ENCODE assay signal across 1 cellular context in the genomic region with DNA sequence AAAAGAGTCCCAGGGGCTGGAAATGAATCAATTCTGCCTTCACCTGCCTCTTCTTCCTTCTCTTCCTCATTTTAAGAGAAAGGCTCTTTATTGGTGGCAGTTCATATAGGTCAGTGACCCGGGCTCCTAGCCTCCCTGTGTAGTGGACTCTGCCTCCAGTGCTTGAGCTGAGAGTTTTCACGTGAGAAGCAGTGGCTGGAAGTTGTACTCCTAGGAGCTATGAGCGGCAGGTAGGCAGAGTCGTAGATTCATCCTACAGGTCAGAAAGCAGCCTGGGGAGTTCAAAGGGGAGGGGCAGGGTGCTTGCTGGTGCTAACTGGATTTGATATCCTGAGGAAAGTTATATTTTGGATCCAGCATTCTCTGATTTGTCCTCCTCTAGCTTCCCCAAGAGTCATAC.
TF ChIP-seq lines count a peak whose summit lies in the region.

No MANE protein-coding gene starts in this region.

TF ChIP-seq in HepG2, 621 proteins besides CTCF, POLR2A, EP300 and RAD21 (continued from another document):
- TF ChIP-seq, protein P1, sequence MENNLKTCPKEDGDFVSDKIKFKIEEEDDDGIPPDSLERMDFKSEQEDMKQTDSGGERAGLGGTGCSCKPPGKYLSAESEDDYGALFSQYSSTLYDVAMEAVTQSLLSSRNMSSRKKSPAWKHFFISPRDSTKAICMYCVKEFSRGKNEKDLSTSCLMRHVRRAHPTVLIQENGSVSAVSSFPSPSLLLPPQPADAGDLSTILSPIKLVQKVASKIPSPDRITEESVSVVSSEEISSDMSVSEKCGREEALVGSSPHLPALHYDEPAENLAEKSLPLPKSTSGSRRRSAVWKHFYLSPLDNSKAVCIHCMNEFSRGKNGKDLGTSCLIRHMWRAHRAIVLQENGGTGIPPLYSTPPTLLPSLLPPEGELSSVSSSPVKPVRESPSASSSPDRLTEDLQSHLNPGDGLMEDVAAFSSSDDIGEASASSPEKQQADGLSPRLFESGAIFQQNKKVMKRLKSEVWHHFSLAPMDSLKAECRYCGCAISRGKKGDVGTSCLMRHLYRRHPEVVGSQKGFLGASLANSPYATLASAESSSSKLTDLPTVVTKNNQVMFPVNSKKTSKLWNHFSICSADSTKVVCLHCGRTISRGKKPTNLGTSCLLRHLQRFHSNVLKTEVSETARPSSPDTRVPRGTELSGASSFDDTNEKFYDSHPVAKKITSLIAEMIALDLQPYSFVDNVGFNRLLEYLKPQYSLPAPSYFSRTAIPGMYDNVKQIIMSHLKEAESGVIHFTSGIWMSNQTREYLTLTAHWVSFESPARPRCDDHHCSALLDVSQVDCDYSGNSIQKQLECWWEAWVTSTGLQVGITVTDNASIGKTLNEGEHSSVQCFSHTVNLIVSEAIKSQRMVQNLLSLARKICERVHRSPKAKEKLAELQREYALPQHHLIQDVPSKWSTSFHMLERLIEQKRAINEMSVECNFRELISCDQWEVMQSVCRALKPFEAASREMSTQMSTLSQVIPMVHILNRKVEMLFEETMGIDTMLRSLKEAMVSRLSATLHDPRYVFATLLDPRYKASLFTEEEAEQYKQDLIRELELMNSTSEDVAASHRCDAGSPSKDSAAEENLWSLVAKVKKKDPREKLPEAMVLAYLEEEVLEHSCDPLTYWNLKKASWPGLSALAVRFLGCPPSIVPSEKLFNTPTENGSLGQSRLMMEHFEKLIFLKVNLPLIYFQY (CRISPR knock-in tag; IDR thresholded peaks at IDR 0.05; ENCODE audit: borderline replicate concordance): no peak
- TF ChIP-seq SCMH1 (CRISPR knock-in tag; IDR thresholded peaks at IDR 0.05; ENCODE audit: borderline replicate concordance) (no peak), ZNF577 (CRISPR knock-in tag; IDR thresholded peaks at IDR 0.05; ENCODE audit: borderline replicate concordance, low read depth) (no peak), HNF4G (IDR thresholded peaks at IDR 0.05; ENCODE audit: borderline replicate concordance, low read depth, low read length) (no peak), HNF4G (CRISPR knock-in tag; IDR thresholded peaks at IDR 0.05; ENCODE audit: borderline replicate concordance, low read depth) (no peak), ZNF775 (CRISPR knock-in tag; IDR thresholded peaks at IDR 0.05; ENCODE audit: borderline replicate concordance) (no peak), SKI (IDR thresholded peaks at IDR 0.05; ENCODE audit: partially characterized antibody) (no peak), DNMT1 (CRISPR knock-in tag; IDR thresholded peaks at IDR 0.05) (no peak), SRSF1 (optimal IDR thresholded peaks at IDR 0.05; ENCODE audit: low read depth, low read length) (no peak), SP1 (IDR thresholded peaks at IDR 0.05) (no peak), SP1 (CRISPR knock-in tag; IDR thresholded peaks at IDR 0.05) (no peak), SRF (IDR thresholded peaks at IDR 0.05; ENCODE audit: low read depth, low read length) (no peak), ZNF101 (CRISPR knock-in tag; IDR thresholded peaks at IDR 0.05; ENCODE audit: borderline replicate concordance, low read depth) (no peak), TFE3 (CRISPR knock-in tag; IDR thresholded peaks at IDR 0.05) (no peak), FOSL1 (CRISPR knock-in tag; IDR thresholded peaks at IDR 0.05; ENCODE audit: borderline replicate concordance) (no peak)
- TF ChIP-seq, protein P2, sequence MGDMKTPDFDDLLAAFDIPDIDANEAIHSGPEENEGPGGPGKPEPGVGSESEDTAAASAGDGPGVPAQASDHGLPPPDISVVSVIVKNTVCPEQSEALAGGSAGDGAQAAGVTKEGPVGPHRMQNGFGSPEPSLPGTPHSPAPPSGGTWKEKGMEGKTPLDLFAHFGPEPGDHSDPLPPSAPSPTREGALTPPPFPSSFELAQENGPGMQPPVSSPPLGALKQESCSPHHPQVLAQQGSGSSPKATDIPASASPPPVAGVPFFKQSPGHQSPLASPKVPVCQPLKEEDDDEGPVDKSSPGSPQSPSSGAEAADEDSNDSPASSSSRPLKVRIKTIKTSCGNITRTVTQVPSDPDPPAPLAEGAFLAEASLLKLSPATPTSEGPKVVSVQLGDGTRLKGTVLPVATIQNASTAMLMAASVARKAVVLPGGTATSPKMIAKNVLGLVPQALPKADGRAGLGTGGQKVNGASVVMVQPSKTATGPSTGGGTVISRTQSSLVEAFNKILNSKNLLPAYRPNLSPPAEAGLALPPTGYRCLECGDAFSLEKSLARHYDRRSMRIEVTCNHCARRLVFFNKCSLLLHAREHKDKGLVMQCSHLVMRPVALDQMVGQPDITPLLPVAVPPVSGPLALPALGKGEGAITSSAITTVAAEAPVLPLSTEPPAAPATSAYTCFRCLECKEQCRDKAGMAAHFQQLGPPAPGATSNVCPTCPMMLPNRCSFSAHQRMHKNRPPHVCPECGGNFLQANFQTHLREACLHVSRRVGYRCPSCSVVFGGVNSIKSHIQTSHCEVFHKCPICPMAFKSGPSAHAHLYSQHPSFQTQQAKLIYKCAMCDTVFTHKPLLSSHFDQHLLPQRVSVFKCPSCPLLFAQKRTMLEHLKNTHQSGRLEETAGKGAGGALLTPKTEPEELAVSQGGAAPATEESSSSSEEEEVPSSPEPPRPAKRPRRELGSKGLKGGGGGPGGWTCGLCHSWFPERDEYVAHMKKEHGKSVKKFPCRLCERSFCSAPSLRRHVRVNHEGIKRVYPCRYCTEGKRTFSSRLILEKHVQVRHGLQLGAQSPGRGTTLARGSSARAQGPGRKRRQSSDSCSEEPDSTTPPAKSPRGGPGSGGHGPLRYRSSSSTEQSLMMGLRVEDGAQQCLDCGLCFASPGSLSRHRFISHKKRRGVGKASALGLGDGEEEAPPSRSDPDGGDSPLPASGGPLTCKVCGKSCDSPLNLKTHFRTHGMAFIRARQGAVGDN (CRISPR knock-in tag; IDR thresholded peaks at IDR 0.05): no peak
